Comparison of ENCODE assay signal across 24 cellular contexts in the genomic region with DNA sequence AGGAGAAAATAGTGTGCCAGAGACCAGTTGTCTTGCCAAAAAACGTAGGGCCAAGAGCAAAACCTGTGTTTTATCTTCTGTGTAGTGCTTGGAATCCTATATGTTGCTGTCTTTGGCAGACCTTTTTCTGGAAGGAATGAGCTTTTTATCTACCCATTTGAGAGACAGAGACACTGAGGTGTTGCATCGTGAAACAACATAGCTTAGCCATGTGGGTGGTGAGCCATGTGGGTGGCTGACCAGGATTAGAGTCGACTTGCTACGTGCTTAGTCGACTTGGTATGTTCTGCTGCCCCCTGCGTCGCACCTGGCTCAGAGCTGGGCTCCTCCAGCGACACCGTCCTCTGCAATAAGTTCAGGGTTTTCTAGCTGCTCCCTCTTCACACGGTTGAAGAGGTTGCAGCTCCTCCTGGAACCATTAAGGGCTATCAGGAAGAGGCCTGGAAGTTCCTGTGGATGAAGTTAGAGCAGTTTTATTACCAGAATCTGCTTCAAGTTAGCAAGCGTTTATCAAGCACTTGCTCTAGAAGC.
DNase-seq lines count a peak whose midpoint lies in the region; ATAC-seq, FAIRE-seq and TF ChIP-seq lines count a peak whose summit lies in the region.
"Had no signal": no experiment of that assay in that cellular context is flagged by ENCODE, and none has a peak within 500 bp of the region (broad histone marks: within the 10 kb centered on the region; RNA-seq: fewer than 3 reads in every experiment).

No MANE protein-coding gene starts in this region.

- H3K27ac ChIP-seq in H9 (ENCODE audit: insufficient read length, low read depth, low read length) (no peak overlapping the region), H1 (ENCODE audit: low read depth, low read length) (no peak overlapping the region), upper lobe of right lung (no peak overlapping the region)
- H3K27ac ChIP-seq: A549, C4-2B had no signal

- intact Hi-C loops in upper lobe of right lung (cut with DNase I): no loop called here

- H3K36me3 Mint-ChIP-seq in H9 (ENCODE audit: insufficient read depth in 1 of 3, low read depth in 3 of 3) (no peaks in the 10 kb centered on the region), nephron progenitor cell (ENCODE audit: low read depth) (no peaks in the 10 kb centered on the region)
- H3K36me3 Mint-ChIP-seq: CD8-positive, alpha-beta T cell had no signal

- H2BK12ac ChIP-seq in H9 (ENCODE audit: insufficient read length, low read depth, low read length) (no peak overlapping the region), H1 (ENCODE audit: low read depth, low read length) (no peak overlapping the region)

- no peak overlapping the region for H4K91ac ChIP-seq in H9 (ENCODE audit: insufficient read length, low read depth, low read length)
- H4K91ac ChIP-seq in H1 (replicated peaks; ENCODE audit: insufficient read length, low read length): no peak overlapping the region

- H3K4me2 ChIP-seq in H9 (ENCODE audit: insufficient read depth, insufficient read length, low read length) (no peak overlapping the region), H1 (ENCODE audit: insufficient read depth in 1 of 2, low read depth in 2 of 2, low read length in 2 of 2) (no peak overlapping the region)
- H3K4me2 ChIP-seq: A549 had no signal

- no peak overlapping the region for H3K9ac ChIP-seq in H9 (ENCODE audit: extremely low read depth, insufficient read length, low read length)
- H3K9ac ChIP-seq in H1 (replicated peaks in 1 of 4; ENCODE audit: extremely low read depth in 1 of 4, low read depth in 3 of 4, low read length in 3 of 4): no peak overlapping the region

- H3K4me1 ChIP-seq in H9 (ENCODE audit: insufficient read depth, low read length) (no peaks in the 10 kb centered on the region), H1 (replicated peaks in 1 of 4; ENCODE audit: control insufficient read depth in 3 of 4, insufficient read depth in 4 of 4, low read length in 3 of 4) (no peaks in the 10 kb centered on the region), upper lobe of right lung (no peaks in the 10 kb centered on the region)
- H3K4me1 ChIP-seq: A549 had no signal

- H4K5ac ChIP-seq in H9 (ENCODE audit: insufficient read length, low read depth, low read length) (no peak overlapping the region), H1 (ENCODE audit: insufficient read length, low read depth, low read length) (no peak overlapping the region)

- H2BK5ac ChIP-seq in H9 (ENCODE audit: insufficient read length, low read length) (no peak overlapping the region), H1 (ENCODE audit: low read depth, low read length) (no peak overlapping the region)

- POLR2A ChIA-PET in H1 (lab: Charles Lee; ENCODE audit: partially characterized antibody): no interaction called here

- H3K23ac ChIP-seq in H9 (ENCODE audit: insufficient read length, low read depth, low read length) (no peak overlapping the region), H1 (ENCODE audit: insufficient read length) (no peak overlapping the region)

- H3K4me3 ChIP-seq in H1 (ENCODE audit: extremely low read depth in 1 of 4, insufficient read depth in 2 of 4, low read depth in 3 of 4, low read length in 4 of 4) (no peak overlapping the region), upper lobe of right lung (no peak overlapping the region)
- H3K4me3 ChIP-seq: A549, MG63, SK-N-MC had no signal

- no peak overlapping the region for H3K27ac Mint-ChIP-seq in H9
- peak overlapping the region; percentile 92 for H3K27ac Mint-ChIP-seq in nephron progenitor cell
- H3K27ac Mint-ChIP-seq: B cell; CD8-positive, alpha-beta T cell had no signal

- H4K20me1 ChIP-seq in H9 (ENCODE audit: control insufficient read depth, insufficient read depth, insufficient read length) (no peaks in the 10 kb centered on the region), H1 (replicated peaks in 1 of 2; ENCODE audit: control insufficient read depth in 1 of 2, insufficient read depth in 2 of 2, low read length in 2 of 2) (no peaks in the 10 kb centered on the region)

- no CpG with 5 or more reads among the region's 11 CpGs for WGBS in H9 (ENCODE audit: extremely low coverage, insufficient read length, low lambda C conversion rate)
- WGBS in H1 (ENCODE audit: extremely low coverage in 1 of 2, insufficient coverage in 1 of 2, insufficient read length in 1 of 2, insufficient replicate concordance in 2 of 2, low coverage in 1 of 2, low lambda C conversion rate in 2 of 2, missing lambda C conversion rate in 1 of 2), 2 experiments: 85% methylated on average over 11 of the region's 11 CpGs; no CpG with 5 or more reads in 1 of the 2 experiments

- TF ChIP-seq RAD21 in H1 (IDR thresholded peaks at IDR 0.05 in 1 of 2, conservative IDR thresholded peaks at IDR 0.05 in 1 of 2; ENCODE audit: low read depth in 2 of 2, low read length in 2 of 2): no peak

- H2BK120ac ChIP-seq in H9 (ENCODE audit: low read depth, low read length, poor library complexity, severe bottlenecking): no peak overlapping the region
- no peak overlapping the region for H2BK120ac ChIP-seq in H1 (replicated peaks; ENCODE audit: low read depth, low read length)

- no peak overlapping the region for H3K18ac ChIP-seq in H9 (ENCODE audit: insufficient read length, low read depth, low read length)
- no peak overlapping the region for H3K18ac ChIP-seq in H1 (ENCODE audit: extremely low read depth, low read length)

- TF ChIP-seq POLR2A in H1 (IDR thresholded peaks at IDR 0.05; ENCODE audit: control extremely low read depth in 1 of 2, low read depth in 2 of 2, low read length in 2 of 2): no peak

- TF ChIP-seq CTCF in H9 (conservative IDR thresholded peaks at IDR 0.05) (no peak), H1 (IDR thresholded peaks at IDR 0.05; ENCODE audit: control extremely low read depth in 1 of 3, insufficient read depth in 1 of 3, low read depth in 1 of 3, low read length in 3 of 3) (no peak), nephron progenitor cell (IDR thresholded peaks at IDR 0.05) (no peak), upper lobe of right lung (IDR thresholded peaks at IDR 0.05) (no peak)

- no peak overlapping the region for H3K4me3 Mint-ChIP-seq in H9
- H3K4me3 Mint-ChIP-seq in nephron progenitor cell: no peak overlapping the region
- H3K4me3 Mint-ChIP-seq: B cell; CD8-positive, alpha-beta T cell had no signal

- H3K79me2 ChIP-seq in H9 (ENCODE audit: insufficient read depth, low read length): no peaks in the 10 kb centered on the region
- H3K79me2 ChIP-seq in H1 (ENCODE audit: control insufficient read depth in 1 of 2, insufficient read depth in 2 of 2, low read length in 2 of 2): no peaks in the 10 kb centered on the region

- no peaks in the 10 kb centered on the region for H3K79me1 ChIP-seq in H9 (ENCODE audit: insufficient read depth, low read depth, low read length, poor library complexity, severe bottlenecking)
- no peaks in the 10 kb centered on the region for H3K79me1 ChIP-seq in H1 (ENCODE audit: low read depth, low read length)

- no peak overlapping the region for H3K14ac ChIP-seq in H9 (ENCODE audit: insufficient read depth, low read length)
- H3K14ac ChIP-seq in H1 (ENCODE audit: insufficient read length): no peak overlapping the region

- TF ChIP-seq EP300 in H1 (IDR thresholded peaks at IDR 0.05; ENCODE audit: borderline replicate concordance in 1 of 2, low read depth in 2 of 2, low read length in 2 of 2): no peak

- no peak overlapping the region for H2BK15ac ChIP-seq in H9 (ENCODE audit: low read depth, low read length)
- H2BK15ac ChIP-seq in H1 (ENCODE audit: low read length): no peak overlapping the region

- DNase-seq in H9 (peak; percentile 48), H1 (ENCODE audit: low read depth in 1 of 2, low spot score in 2 of 2) (no peak), nephron progenitor cell (no peak), upper lobe of right lung (no peak), COR-L47 (lab: John Stamatoyannopoulos, UW) (no peak), activated gamma-delta T cell treated with Interleukin-2 at 50 U/mL for 16 hours (no peak)
- DNase-seq: DMS79 treated with DMSO at 0.1 percent for 48 hours, H7, KBM-7, MG63, NCI-H1105 treated with DMSO at 0.1 percent for 48 hours, NCI-H2029, NCI-H446, NCI-H524 treated with DMSO at 0.1 percent for 48 hours, NCI-H774, SIG-M5 had no signal

- no peaks in the 10 kb centered on the region for H3K36me3 ChIP-seq in H1 (ENCODE audit: control insufficient read depth in 2 of 4, insufficient read depth in 4 of 4, low read length in 3 of 4)
- H3K36me3 ChIP-seq in upper lobe of right lung: no peaks in the 10 kb centered on the region
- H3K36me3 ChIP-seq: MG63 had no signal

- H3K9me3 ChIP-seq in H9 (ENCODE audit: control insufficient read depth, low read depth, low read length) (no peaks in the 10 kb centered on the region), H1 (ENCODE audit: insufficient read depth in 2 of 2, low read depth in 1 of 2, low read length in 1 of 2) (no peaks in the 10 kb centered on the region), upper lobe of right lung (no peaks in the 10 kb centered on the region)
- H3K9me3 ChIP-seq: A549, MG63 had no signal

- peak; percentile 13 for ATAC-seq in upper lobe of right lung
- ATAC-seq in esophagus mucosa: no peak
- ATAC-seq: A549; CD8-positive, alpha-beta T cell had no signal

- H2BK20ac ChIP-seq in H9 (ENCODE audit: low read depth, low read length, poor library complexity, severe bottlenecking) (no peak overlapping the region), H1 (ENCODE audit: low read length) (no peak overlapping the region)

- no peak for FAIRE-seq in H1 (lab: Jason Lieb, UNC)
- FAIRE-seq: A549, HTR-8/SVneo, RCC 7860 had no signal

- H3K23me2 ChIP-seq in H9 (ENCODE audit: insufficient read length, low read depth, low read length, poor library complexity, severe bottlenecking) (no peaks in the 10 kb centered on the region), H1 (ENCODE audit: low read depth, low read length) (no peaks in the 10 kb centered on the region)

- H3K27me3 Mint-ChIP-seq in H9 (ENCODE audit: low read depth): no peaks in the 10 kb centered on the region
- no peaks in the 10 kb centered on the region for H3K27me3 Mint-ChIP-seq in nephron progenitor cell (ENCODE audit: low read depth, poor library complexity)

- no peak overlapping the region for H3T11ph ChIP-seq in H9 (ENCODE audit: low read length)

- H4K8ac ChIP-seq in H9 (replicated peaks; ENCODE audit: insufficient read length, low read depth, low read length): no peak overlapping the region
- no peak overlapping the region for H4K8ac ChIP-seq in H1 (ENCODE audit: extremely low read depth, insufficient read depth, low read length)

- no peak overlapping the region for H3K56ac ChIP-seq in H9 (ENCODE audit: insufficient read length, low read depth, low read length)
- H3K56ac ChIP-seq in H1 (replicated peaks; ENCODE audit: insufficient read length, low read depth, low read length): no peak overlapping the region

- H2AK5ac ChIP-seq in H9 (ENCODE audit: insufficient read length, low read length): no peak overlapping the region
- H2AK5ac ChIP-seq in H1 (ENCODE audit: low read depth, low read length): no peak overlapping the region

- H3K4me1 Mint-ChIP-seq in H9: peaks cover 3 to 9% of the 10 kb centered on the region in 2 experiments; a peak in 3 of 4 replicates
- H3K4me1 Mint-ChIP-seq in nephron progenitor cell: peaks cover 16% of the 10 kb centered on the region
- H3K4me1 Mint-ChIP-seq: B cell had no signal

- no peak overlapping the region for H2AFZ ChIP-seq in H9 (ENCODE audit: low read length)
- peak overlapping the region; percentile 11 for H2AFZ ChIP-seq in H1 (ENCODE audit: low read length)

- H3K4ac ChIP-seq in H9 (ENCODE audit: low read depth, low read length) (no peak overlapping the region), H1 (replicated peaks; ENCODE audit: insufficient read length, low read depth, low read length) (no peak overlapping the region)

- CTCF ChIA-PET in H1 (lab: Charles Lee; ENCODE audit: partially characterized antibody): interaction anchor here (0.7 to 4.5 kb wide), 11 partner anchors 12 to 304 kb away, joined by 3 to 31 read pairs (median 4); no protein-coding TSS in a partner anchor

- H3K27me3 ChIP-seq in H9 (ENCODE audit: insufficient read depth, low read length) (no peaks in the 10 kb centered on the region), H1 (replicated peaks in 1 of 4; ENCODE audit: control insufficient read depth in 3 of 4, extremely low read depth in 1 of 4, insufficient read depth in 3 of 4, low read length in 3 of 4) (no peaks in the 10 kb centered on the region), upper lobe of right lung (no peaks in the 10 kb centered on the region)
- H3K27me3 ChIP-seq: MG63 had no signal

- no peaks in the 10 kb centered on the region for H3K9me3 Mint-ChIP-seq in H9
- H3K9me3 Mint-ChIP-seq in nephron progenitor cell: no peaks in the 10 kb centered on the region
- H3K9me3 Mint-ChIP-seq: CD8-positive, alpha-beta T cell had no signal
